16 cellular contexts compared by ENCODE assay signal in the genomic region with DNA sequence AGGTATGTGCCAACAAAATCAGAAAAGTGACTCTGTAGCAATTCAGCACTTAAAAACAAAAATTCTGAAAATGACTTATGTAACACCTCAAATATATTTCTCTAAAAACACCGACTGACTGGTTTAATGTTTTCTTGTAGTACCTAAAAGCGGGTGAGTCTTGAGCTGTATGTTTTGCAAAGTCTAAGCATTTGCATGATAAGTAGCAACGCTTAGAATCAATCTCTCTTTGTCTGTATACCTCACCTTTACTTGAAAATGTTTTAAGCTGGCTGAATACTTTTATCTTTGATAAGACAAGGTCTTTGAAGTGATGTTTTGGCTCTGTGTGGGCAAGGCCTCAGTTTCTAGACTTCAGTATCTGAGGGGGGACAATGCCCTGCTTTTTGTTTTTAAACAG. TPM values are rescaled to one million over a fixed set of nuclear protein-coding genes. Genes with fewer than 3 reads are reported as not detected.
DNase-seq lines count a peak whose midpoint lies in the region; ATAC-seq and TF ChIP-seq lines count a peak whose summit lies in the region.
"Had no signal": no experiment of that assay in that cellular context is flagged by ENCODE, and none has a peak within 500 bp of the region (broad histone marks: within the 10 kb centered on the region; RNA-seq: fewer than 3 reads in every experiment).

No MANE protein-coding gene starts in this region.

- no peak for TF ChIP-seq CTCF in GM12864 (IDR thresholded peaks at IDR 0.05; ENCODE audit: low read depth, low read length, missing control alignments)

- H3K4me3 ChIP-seq in CD4-positive, CD25-positive, alpha-beta regulatory T cell (ENCODE audit: low read depth, low read length), result peak overlapping the region; percentile 92
- H3K4me3 ChIP-seq in GM12864 (ENCODE audit: low read depth, low read length), result peak overlapping the region; percentile 43; the same call in 1 of the 2 replicates
- H3K4me3 ChIP-seq: ascending aorta, GM23248, prostate gland had no signal

- peaks cover 75% of the 10 kb centered on the region for H3K36me3 Mint-ChIP-seq in CD4-positive, CD25-positive, alpha-beta regulatory T cell
- H3K36me3 Mint-ChIP-seq in activated naive CD8-positive, alpha-beta T cell treated with anti-CD3 and anti-CD28 coated beads for 36 hours, result peaks cover 84% of the 10 kb centered on the region
- H3K36me3 Mint-ChIP-seq in naive B cell, result peaks cover 7% of the 10 kb centered on the region in 2 donors

- DNase-seq in CD4-positive, CD25-positive, alpha-beta regulatory T cell, result peak in 1 of 3 donors; percentile 49
- no peak for DNase-seq in GM12864 (ENCODE audit: low read depth)
- DNase-seq in activated naive CD8-positive, alpha-beta T cell treated with anti-CD3 and anti-CD28 coated beads for 36 hours, result no peak
- no peak for DNase-seq in naive B cell
- DNase-seq in GM03348 (ENCODE audit: low spot score), result no peak
- no peak for DNase-seq in SKM-1 treated with dmso at 0.1 percent for 144 hours (lab: John Stamatoyannopoulos, UW; ENCODE audit: unreplicated experiment)
- DNase-seq: BE2C, foreskin keratinocyte, GM23248, KBM-7, NCI-H1436 treated with DMSO at 0.1 percent for 48 hours, NCI-H524 had no signal

- peak overlapping the region; percentile 79 for H3K27ac ChIP-seq in CD4-positive, CD25-positive, alpha-beta regulatory T cell (ENCODE audit: insufficient read depth, low read length, poor library complexity, severe bottlenecking)
- H3K27ac ChIP-seq: foreskin keratinocyte, GM23248 had no signal

- peaks cover 37% of the 10 kb centered on the region for H3K36me3 ChIP-seq in CD4-positive, CD25-positive, alpha-beta regulatory T cell (ENCODE audit: control insufficient read depth, insufficient read depth, low read length)
- H3K36me3 ChIP-seq: ascending aorta, BE2C, prostate gland had no signal

- peaks cover 89% of the 10 kb centered on the region for H3K4me1 ChIP-seq in CD4-positive, CD25-positive, alpha-beta regulatory T cell (ENCODE audit: control insufficient read depth, insufficient read depth, low read length, poor library complexity, severe bottlenecking)
- H3K4me1 ChIP-seq: BE2C, foreskin keratinocyte had no signal

- H3K27me3 Mint-ChIP-seq in CD4-positive, CD25-positive, alpha-beta regulatory T cell, result no peaks in the 10 kb centered on the region
- H3K27me3 Mint-ChIP-seq in activated naive CD8-positive, alpha-beta T cell treated with anti-CD3 and anti-CD28 coated beads for 36 hours, result no peaks in the 10 kb centered on the region
- no peaks in the 10 kb centered on the region for H3K27me3 Mint-ChIP-seq in naive B cell

- peaks cover 47 to 97% (median 68%) of the 10 kb centered on the region in 4 donors for H3K4me1 Mint-ChIP-seq in CD4-positive, CD25-positive, alpha-beta regulatory T cell
- H3K4me1 Mint-ChIP-seq in activated naive CD8-positive, alpha-beta T cell treated with anti-CD3 and anti-CD28 coated beads for 36 hours, result peaks cover 87% of the 10 kb centered on the region
- H3K4me1 Mint-ChIP-seq in naive B cell, result peaks cover 73 to 100% (median 97%) of the 10 kb centered on the region in 3 donors

- H3K9me3 Mint-ChIP-seq in CD4-positive, CD25-positive, alpha-beta regulatory T cell, result peaks cover 0 to 2% (median 0%) of the 10 kb centered on the region in 7 donors
- H3K9me3 Mint-ChIP-seq in activated naive CD8-positive, alpha-beta T cell treated with anti-CD3 and anti-CD28 coated beads for 36 hours, result no peaks in the 10 kb centered on the region
- H3K9me3 Mint-ChIP-seq in naive B cell, result no peaks in the 10 kb centered on the region

- no peaks in the 10 kb centered on the region for H3K27me3 ChIP-seq in CD4-positive, CD25-positive, alpha-beta regulatory T cell (ENCODE audit: control insufficient read depth, insufficient read depth, low read length)
- H3K27me3 ChIP-seq: ascending aorta, foreskin keratinocyte had no signal

- H3K27ac Mint-ChIP-seq in CD4-positive, CD25-positive, alpha-beta regulatory T cell, result peak overlapping the region; percentile 83 to 99 (median 93)
- peak overlapping the region; percentile 93 for H3K27ac Mint-ChIP-seq in activated naive CD8-positive, alpha-beta T cell treated with anti-CD3 and anti-CD28 coated beads for 36 hours
- peak overlapping the region in 5 of 6 donors; percentile 73 to 93 (median 82) for H3K27ac Mint-ChIP-seq in naive B cell

- peak overlapping the region; percentile 91 to 100 (median 98) for H3K4me3 Mint-ChIP-seq in CD4-positive, CD25-positive, alpha-beta regulatory T cell
- peak overlapping the region; percentile 95 for H3K4me3 Mint-ChIP-seq in activated naive CD8-positive, alpha-beta T cell treated with anti-CD3 and anti-CD28 coated beads for 36 hours
- H3K4me3 Mint-ChIP-seq in naive B cell, result peak overlapping the region in 5 of 8 donors; percentile 65 to 88 (median 82)

- H3K9me3 ChIP-seq in CD4-positive, CD25-positive, alpha-beta regulatory T cell (ENCODE audit: control insufficient read depth in 2 of 2, low read length in 2 of 2), result no peaks in the 10 kb centered on the region
- H3K9me3 ChIP-seq: ascending aorta, BE2C, prostate gland had no signal

- ATAC-seq in CD4-positive, CD25-positive, alpha-beta regulatory T cell (ENCODE audit: low read depth in 2 of 2), result peak in 1 of 2 donors; percentile 30
- ATAC-seq in naive B cell (ENCODE audit: low read depth in 2 of 2), result no peak
- ATAC-seq in HG02970 (IDR thresholded peaks at IDR 0.05; ENCODE audit: low FRiP score, unreplicated experiment), result no peak
- no peak for ATAC-seq in HG02884 (IDR thresholded peaks at IDR 0.05; ENCODE audit: unreplicated experiment)
- ATAC-seq: foreskin keratinocyte had no signal

RNA-seq across cellular contexts. Expression of a gene that starts 8.3 kb away (rescaled TPM):
- 216 TPM for total RNA-seq in CD4-positive, CD25-positive, alpha-beta regulatory T cell
- 10 to 100 TPM; 38.5 to 60.2 (median 44.8) TPM for polyA plus RNA-seq in CD4-positive, CD25-positive, alpha-beta regulatory T cell
- total RNA-seq in activated naive CD8-positive, alpha-beta T cell treated with anti-CD3 and anti-CD28 coated beads for 36 hours, result 10 to 100 TPM; 30.7 to 30.8 TPM
- 10 to 100 TPM; 24.5 to 48.9 (median 34.1) TPM for polyA plus RNA-seq in naive B cell (ENCODE audit: low read depth in 6 of 6)
